8 cellular contexts compared by ENCODE assay signal in the genomic region with DNA sequence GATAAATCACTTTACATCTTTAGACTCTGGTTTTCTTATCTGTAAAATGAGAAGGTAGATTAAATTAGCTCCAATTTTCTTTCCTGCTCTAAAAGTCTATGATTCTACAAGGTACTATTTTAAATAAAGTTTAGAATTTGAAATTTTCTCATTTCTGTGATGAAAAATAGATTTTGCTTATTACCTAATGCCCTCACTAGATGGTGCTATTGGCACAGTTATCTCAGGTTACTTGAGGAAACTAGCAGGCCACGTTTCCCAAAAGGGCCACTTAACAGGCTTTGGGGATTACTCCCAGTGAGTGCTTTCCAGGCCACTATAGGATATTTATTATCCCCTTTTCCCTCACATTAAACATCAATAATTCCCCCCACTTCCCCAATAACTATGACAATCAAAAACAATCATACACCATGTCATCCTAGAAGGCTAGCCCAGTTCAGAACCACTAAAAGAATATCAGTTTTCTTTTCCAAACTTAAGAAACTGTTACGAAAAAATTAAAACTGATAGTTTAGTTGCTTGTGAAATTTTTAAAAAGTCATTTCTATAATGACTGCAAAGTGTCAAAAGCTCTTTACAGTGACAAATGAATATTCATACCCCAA. TPM values are rescaled to one million over a fixed set of nuclear protein-coding genes. Genes with fewer than 3 reads are reported as not detected.
DNase-seq lines count a peak whose midpoint lies in the region; ATAC-seq, FAIRE-seq and TF ChIP-seq lines count a peak whose summit lies in the region.

No MANE protein-coding gene starts in this region.

- H3K9me3 ChIP-seq in CD4-positive, alpha-beta T cell (ENCODE audit: control insufficient read depth, low read length): no peaks in the 10 kb centered on the region

- H3K27ac Mint-ChIP-seq in CD4-positive, alpha-beta T cell: peak overlapping the region; percentile 25

- H3K27me3 ChIP-seq in CD4-positive, alpha-beta T cell (ENCODE audit: control insufficient read depth, insufficient read depth, low read length): no peaks in the 10 kb centered on the region

- peaks cover 79% of the 10 kb centered on the region for H3K36me3 Mint-ChIP-seq in CD4-positive, alpha-beta T cell (ENCODE audit: low read depth)

- POLR2A ChIA-PET in CD4-positive, alpha-beta T cell (lab: Charles Lee): interaction anchor here (1.5 to 3.8 kb wide), 2 partner anchors 23 to 31 kb away, joined by 3 to 29 read pairs; partner anchors contain the start of gene OMA1

- peak in 4 of 10 experiments; percentile 1 to 12 (median 2) for DNase-seq in CD4-positive, alpha-beta T cell
- DNase-seq in NCI-H2029 (lab: John Stamatoyannopoulos, UW) (peak; percentile 88), epidermal melanocyte (ENCODE audit: insufficient read length, low spot score) (peak; percentile 34), midbrain (lab: John Stamatoyannopoulos, UW) (peak; percentile 54)

- H3K27ac ChIP-seq in CD4-positive, alpha-beta T cell (ENCODE audit: low read depth, low read length): no peak overlapping the region

- CTCF ChIA-PET in CD4-positive, alpha-beta T cell (lab: Charles Lee): interaction anchor here (0.8 to 6.4 kb wide), 6 partner anchors 17 to 1431 kb away, joined by 3 to 84 read pairs (median 7); partner anchors contain the start of gene OMA1

- TF ChIP-seq CTCF in CD4-positive, alpha-beta T cell (IDR thresholded peaks at IDR 0.05): peak; percentile 83

- peak; percentile 87 for FAIRE-seq in TTC549 (lab: Jason Lieb, UNC)

- H3K4me3 Mint-ChIP-seq in CD4-positive, alpha-beta T cell: no peak overlapping the region

- H3K9me3 Mint-ChIP-seq in CD4-positive, alpha-beta T cell: no peaks in the 10 kb centered on the region

- ATAC-seq in CD4-positive, alpha-beta T cell (ENCODE audit: poor library complexity): peak; percentile 54
- ATAC-seq in GM19025 (IDR thresholded peaks at IDR 0.05; ENCODE audit: low read depth, unreplicated experiment) (peak; percentile 49), GM21526 (IDR thresholded peaks at IDR 0.05; ENCODE audit: low FRiP score, unreplicated experiment) (no peak), HG03108 (IDR thresholded peaks at IDR 0.05; ENCODE audit: unreplicated experiment) (no peak)

- H3K27me3 Mint-ChIP-seq in CD4-positive, alpha-beta T cell: no peaks in the 10 kb centered on the region

- intact Hi-C loops in CD4-positive, alpha-beta T cell (cut with DNase I, micrococcal nuclease): loop anchor here (1.0 to 10.0 kb wide), 5 partner anchors 30 to 1243 kb away; partner anchors contain the start of gene OMA1 (in 2 of the 2)

- H3K4me1 Mint-ChIP-seq in CD4-positive, alpha-beta T cell (ENCODE audit: low read depth): peaks cover 9% of the 10 kb centered on the region

RNA-seq across cellular contexts. Expression of gene OMA1, which starts 30.6 kb away (rescaled TPM):
- total RNA-seq in CD4-positive, alpha-beta T cell: 10 to 100 TPM; 23.7 to 27.7 TPM

Comparison
In these comparisons a context has a peak if more than half of its experiments do, and no peak if none do; other contexts are left out.
1. ATAC-seq: peak in CD4-positive, alpha-beta T cell (single experiment) and GM19025 (single experiment); none in GM21526 (single experiment) and HG03108 (single experiment).